ENCODE assay signal across 14 cellular contexts in the genomic region with DNA sequence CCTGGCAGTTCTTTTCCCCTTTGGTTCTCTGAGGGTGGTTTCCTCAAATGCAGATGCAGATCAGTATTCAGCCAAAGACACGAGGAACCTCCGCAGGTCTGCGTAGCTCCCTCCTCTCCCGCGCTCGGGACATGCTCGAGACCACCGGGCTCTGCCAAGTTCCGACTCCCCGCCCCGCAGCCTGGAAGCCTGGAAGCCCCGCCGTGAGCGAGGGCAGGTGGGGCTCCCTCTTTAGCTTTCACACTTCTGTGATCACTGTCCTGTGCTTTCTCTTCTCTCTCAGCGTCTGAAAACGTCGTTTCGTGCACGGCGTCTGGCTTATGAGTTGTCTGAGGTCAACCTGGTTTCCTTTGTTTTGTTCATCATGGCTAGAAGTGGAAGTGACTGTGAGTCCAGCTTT. TPM values are rescaled to one million over a fixed set of nuclear protein-coding genes. Genes with fewer than 3 reads are reported as not detected.
DNase-seq lines count a peak whose midpoint lies in the region; ATAC-seq and TF ChIP-seq lines count a peak whose summit lies in the region.
"Had no signal": no experiment of that assay in that cellular context is flagged by ENCODE, and none has a peak within 500 bp of the region (broad histone marks: within the 10 kb centered on the region; RNA-seq: fewer than 3 reads in every experiment).

No MANE protein-coding gene starts in this region.

- TF ChIP-seq CTCF in GM10248 (IDR thresholded peaks at IDR 0.05; ENCODE audit: control extremely low read depth, extremely low read depth, low read depth, missing control alignments) = no peak
- TF ChIP-seq CTCF in HL-60 (IDR thresholded peaks at IDR 0.05; ENCODE audit: insufficient read depth, low read length) = no peak

- H3K9me3 ChIP-seq in naive thymus-derived CD4-positive, alpha-beta T cell (ENCODE audit: control insufficient read depth in 2 of 3, low read length in 3 of 3) = no peaks in the 10 kb centered on the region

- ATAC-seq in naive thymus-derived CD4-positive, alpha-beta T cell = peak; percentile 53
- ATAC-seq in HG02623 (IDR thresholded peaks at IDR 0.05; ENCODE audit: unreplicated experiment) (no peak), GM21717 (IDR thresholded peaks at IDR 0.05; ENCODE audit: unreplicated experiment) (no peak), HG03432 (IDR thresholded peaks at IDR 0.05; ENCODE audit: unreplicated experiment) (no peak)

- CTCF ChIA-PET in GM10248 (lab: Yijun Ruan, JAX) = interaction anchor here (2.0 to 3.2 kb wide), 2 partner anchors 11 to 22 kb away, joined by 6 to 18 read pairs; no protein-coding TSS in a partner anchor
- CTCF ChIA-PET in naive thymus-derived CD4-positive, alpha-beta T cell (lab: Charles Lee) = no interaction called here

- H3K27ac ChIP-seq in HL-60 (replicated peaks) = peak overlapping the region; percentile 58
- H3K27ac ChIP-seq in naive thymus-derived CD4-positive, alpha-beta T cell (ENCODE audit: low read depth, low read length) = no peak overlapping the region

- POLR2A ChIA-PET in GM10248 (lab: Yijun Ruan, JAX) = no interaction called here
- POLR2A ChIA-PET in naive thymus-derived CD4-positive, alpha-beta T cell (lab: Charles Lee) = interaction anchor here (0.8 to 1.2 kb wide), 3 partner anchors 10 to 25 kb away, joined by 3 to 4 read pairs (median 3); no protein-coding TSS in a partner anchor

- peaks cover 64% of the 10 kb centered on the region for H3K36me3 Mint-ChIP-seq in activated T-helper 2 cell treated with anti-CD3 and anti-CD28 coated beads, Interferon-gamma antibody, Interleukin-2, Interleukin-4, amounts not matched to agents 10 μg/mL and 5 μg/mL and 100 μg/mL, durations not matched to agents 14 hours and 24 hours and 36 hours (ENCODE audit: low read depth)
- H3K36me3 Mint-ChIP-seq in naive thymus-derived CD4-positive, alpha-beta T cell = peaks cover 13 to 52% (median 34%) of the 10 kb centered on the region in 5 donors

- H3K4me1 Mint-ChIP-seq in activated T-helper 2 cell treated with anti-CD3 and anti-CD28 coated beads, Interferon-gamma antibody, Interleukin-2, Interleukin-4, amounts not matched to agents 10 μg/mL and 5 μg/mL and 100 μg/mL, durations not matched to agents 14 hours and 24 hours and 36 hours (ENCODE audit: low read depth) = peaks cover 40% of the 10 kb centered on the region
- H3K4me1 Mint-ChIP-seq in naive thymus-derived CD4-positive, alpha-beta T cell = peaks cover 23 to 57% (median 37%) of the 10 kb centered on the region in 7 donors

- DNase-seq in GM10248 (ENCODE audit: extremely low spot score) (peak; percentile 69), HL-60 (ENCODE audit: low read depth in 1 of 2, low spot score in 1 of 2) (peak in 1 of 2 experiments; percentile 39), hepatic stellate cell (ENCODE audit: low spot score) (no peak)
- peak; percentile 31 for DNase-seq in activated T-helper 2 cell treated with anti-CD3 and anti-CD28 coated beads, Interferon-gamma antibody, Interleukin-2, Interleukin-4, amounts not matched to agents 10 μg/mL and 5 μg/mL and 100 μg/mL, durations not matched to agents 14 hours and 24 hours and 36 hours (ENCODE audit: low spot score)
- DNase-seq in naive thymus-derived CD4-positive, alpha-beta T cell = no peak
- DNase-seq: activated CD4-positive, alpha-beta T cell treated with anti-CD3 and anti-CD28 coated beads, Interleukin-2, amount 50 U/mL, for 4 hours; cerebellar nuclear complex; DMS153; HCEC 1CT; NCI-H187 treated with DMSO at 0.1 percent for 48 hours; RPMI8226 had no signal

- H3K27me3 ChIP-seq in HL-60 (ENCODE audit: insufficient read depth, poor library complexity, severe bottlenecking) = no peaks in the 10 kb centered on the region
- no peaks in the 10 kb centered on the region for H3K27me3 ChIP-seq in naive thymus-derived CD4-positive, alpha-beta T cell (ENCODE audit: control insufficient read depth in 2 of 2, insufficient read depth in 2 of 2, low read length in 2 of 2)

- H3K36me3 ChIP-seq in naive thymus-derived CD4-positive, alpha-beta T cell (ENCODE audit: control insufficient read depth in 2 of 3, insufficient read depth in 3 of 3, low read length in 3 of 3) = peaks cover 0 to 17% (median 0%) of the 10 kb centered on the region in 3 experiments

- intact Hi-C loops in activated T-helper 2 cell treated with anti-CD3 and anti-CD28 coated beads, Interferon-gamma antibody, Interleukin-2, Interleukin-4, amounts not matched to agents 10 μg/mL and 5 μg/mL and 100 μg/mL, durations not matched to agents 14 hours and 24 hours and 36 hours (cut with micrococcal nuclease) = loop anchor here (10.0 kb wide), 1 partner anchor 75 kb away; no protein-coding TSS in a partner anchor
- intact Hi-C loops in naive thymus-derived CD4-positive, alpha-beta T cell (cut with micrococcal nuclease) = no loop called here

- H3K27me3 Mint-ChIP-seq in activated T-helper 2 cell treated with anti-CD3 and anti-CD28 coated beads, Interferon-gamma antibody, Interleukin-2, Interleukin-4, amounts not matched to agents 10 μg/mL and 5 μg/mL and 100 μg/mL, durations not matched to agents 14 hours and 24 hours and 36 hours (ENCODE audit: low read depth) = no peaks in the 10 kb centered on the region
- no peaks in the 10 kb centered on the region for H3K27me3 Mint-ChIP-seq in naive thymus-derived CD4-positive, alpha-beta T cell

- H3K4me1 ChIP-seq in naive thymus-derived CD4-positive, alpha-beta T cell (ENCODE audit: control insufficient read depth in 2 of 2, insufficient read depth in 2 of 2, low read length in 2 of 2) = peaks cover 3 to 9% of the 10 kb centered on the region in 2 donors

- peaks cover 10% of the 10 kb centered on the region for H3K9me3 Mint-ChIP-seq in activated T-helper 2 cell treated with anti-CD3 and anti-CD28 coated beads, Interferon-gamma antibody, Interleukin-2, Interleukin-4, amounts not matched to agents 10 μg/mL and 5 μg/mL and 100 μg/mL, durations not matched to agents 14 hours and 24 hours and 36 hours
- peaks cover 0 to 2% (median 0%) of the 10 kb centered on the region in 11 donors for H3K9me3 Mint-ChIP-seq in naive thymus-derived CD4-positive, alpha-beta T cell

- no peak overlapping the region for H3K4me3 ChIP-seq in HL-60 (replicated peaks; ENCODE audit: insufficient read depth, low read length)
- no peak overlapping the region for H3K4me3 ChIP-seq in naive thymus-derived CD4-positive, alpha-beta T cell (ENCODE audit: low read length)

- H3K27ac Mint-ChIP-seq in activated T-helper 2 cell treated with anti-CD3 and anti-CD28 coated beads, Interferon-gamma antibody, Interleukin-2, Interleukin-4, amounts not matched to agents 10 μg/mL and 5 μg/mL and 100 μg/mL, durations not matched to agents 14 hours and 24 hours and 36 hours = peak overlapping the region; percentile 81
- H3K27ac Mint-ChIP-seq in naive thymus-derived CD4-positive, alpha-beta T cell = peak overlapping the region in 7 of 9 donors; percentile 25 to 83 (median 57)

- H3K4me3 Mint-ChIP-seq in activated T-helper 2 cell treated with anti-CD3 and anti-CD28 coated beads, Interferon-gamma antibody, Interleukin-2, Interleukin-4, amounts not matched to agents 10 μg/mL and 5 μg/mL and 100 μg/mL, durations not matched to agents 14 hours and 24 hours and 36 hours (ENCODE audit: low read depth) = peak overlapping the region; percentile 62
- peak overlapping the region in 5 of 10 donors; percentile 7 to 61 (median 16) for H3K4me3 Mint-ChIP-seq in naive thymus-derived CD4-positive, alpha-beta T cell

RNA-seq across cellular contexts. Expression of a gene that starts 26.6 kb away (rescaled TPM):
- total RNA-seq in activated T-helper 2 cell treated with anti-CD3 and anti-CD28 coated beads, Interferon-gamma antibody, Interleukin-2, Interleukin-4, amounts not matched to agents 10 μg/mL and 5 μg/mL and 100 μg/mL, durations not matched to agents 14 hours and 24 hours and 36 hours = 25.2 and 25.6 TPM in 2 replicates
- 10 to 100 TPM; 13.6 to 20.1 (median 17.1) TPM for total RNA-seq in naive thymus-derived CD4-positive, alpha-beta T cell
- polyA plus RNA-seq in naive thymus-derived CD4-positive, alpha-beta T cell = 10 to 100 TPM in 1 of 2 donors, 1 to 10 TPM in 1; 6.0 to 10.6 TPM

RNA-seq across cellular contexts. Expression of a gene that starts 38.0 kb away (rescaled TPM):
- total RNA-seq in activated T-helper 2 cell treated with anti-CD3 and anti-CD28 coated beads, Interferon-gamma antibody, Interleukin-2, Interleukin-4, amounts not matched to agents 10 μg/mL and 5 μg/mL and 100 μg/mL, durations not matched to agents 14 hours and 24 hours and 36 hours = 15.5 and 16.5 TPM in 2 replicates
- 10 to 100 TPM; 16.2 to 22.4 (median 19.5) TPM for total RNA-seq in naive thymus-derived CD4-positive, alpha-beta T cell
- polyA plus RNA-seq in naive thymus-derived CD4-positive, alpha-beta T cell = 10 to 100 TPM; 10.4 to 21.2 TPM

RNA-seq across cellular contexts. Expression of a gene that starts 38.2 kb away (rescaled TPM):
- 49.9 and 52.9 TPM in 2 replicates for total RNA-seq in activated T-helper 2 cell treated with anti-CD3 and anti-CD28 coated beads, Interferon-gamma antibody, Interleukin-2, Interleukin-4, amounts not matched to agents 10 μg/mL and 5 μg/mL and 100 μg/mL, durations not matched to agents 14 hours and 24 hours and 36 hours
- 10 to 100 TPM; 19.7 to 80.9 (median 28.5) TPM for total RNA-seq in naive thymus-derived CD4-positive, alpha-beta T cell
- 10 to 100 TPM; 37.3 to 39.1 TPM for polyA plus RNA-seq in naive thymus-derived CD4-positive, alpha-beta T cell

RNA-seq across cellular contexts. Expression of a gene that starts 52.6 kb away (rescaled TPM):
- 41.3 and 46.2 TPM in 2 replicates for total RNA-seq in activated T-helper 2 cell treated with anti-CD3 and anti-CD28 coated beads, Interferon-gamma antibody, Interleukin-2, Interleukin-4, amounts not matched to agents 10 μg/mL and 5 μg/mL and 100 μg/mL, durations not matched to agents 14 hours and 24 hours and 36 hours
- total RNA-seq in naive thymus-derived CD4-positive, alpha-beta T cell = 100 to 1,000 TPM in 2 of 5 experiments, 10 to 100 TPM in 3; 50.0 to 130 (median 87.7) TPM
- polyA plus RNA-seq in naive thymus-derived CD4-positive, alpha-beta T cell = 1 to 10 TPM; 2.8 to 3.4 TPM

Comparison
In these comparisons a context has a peak if more than half of its experiments do, and no peak if none do; other contexts are left out.
1. DNase-seq: peak in GM10248 (single experiment) and activated T-helper 2 cell treated with anti-CD3 and anti-CD28 coated beads, Interferon-gamma antibody, Interleukin-2, Interleukin-4, amounts not matched to agents 10 μg/mL and 5 μg/mL and 100 μg/mL, durations not matched to agents 14 hours and 24 hours and 36 hours (single experiment); none in naive thymus-derived CD4-positive, alpha-beta T cell (0 of 9) and hepatic stellate cell (single experiment).